Comparison of ENCODE assay signal across 16 cellular contexts in the genomic region with DNA sequence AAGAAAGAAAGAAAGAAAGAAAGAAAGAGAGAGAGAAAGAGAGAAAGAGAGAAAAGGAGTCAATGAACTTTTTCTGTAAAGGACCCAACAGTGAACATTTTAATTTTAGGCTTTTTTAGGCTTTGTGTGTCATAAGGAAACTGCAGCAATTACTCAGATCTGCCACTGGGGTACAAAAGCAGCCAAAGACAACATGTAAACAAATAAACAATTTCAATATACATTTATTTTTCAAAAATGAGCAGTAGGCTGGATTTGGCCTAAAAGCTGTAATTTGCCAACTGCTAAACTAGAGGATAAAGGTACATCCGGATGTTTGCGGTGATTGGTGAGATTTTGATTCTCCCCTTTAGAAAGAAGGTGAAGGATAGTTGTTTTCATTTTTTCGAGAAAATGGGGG.
A peak's percentile ranks its signal among the peaks of the same experiment; 100 is the strongest.
DNase-seq lines count a peak whose midpoint lies in the region; ATAC-seq and TF ChIP-seq lines count a peak whose summit lies in the region.
"Had no signal": no experiment of that assay in that cellular context is flagged by ENCODE, and none has a peak within 500 bp of the region (broad histone marks: within the 10 kb centered on the region; RNA-seq: fewer than 3 reads in every experiment).

No MANE protein-coding gene starts in this region.

- no peaks in the 10 kb centered on the region for H3K4me1 ChIP-seq in endodermal cell (ENCODE audit: control insufficient read depth, insufficient read depth, low read length)
- H3K4me1 ChIP-seq: BLaER1 had no signal

- no peaks in the 10 kb centered on the region for H3K27me3 ChIP-seq in endodermal cell (ENCODE audit: control insufficient read depth, insufficient read depth, low read length, poor library complexity, severe bottlenecking)
- H3K27me3 ChIP-seq: BLaER1, MG63 had no signal

- no peaks in the 10 kb centered on the region for H3K9me3 ChIP-seq in endodermal cell (ENCODE audit: control insufficient read depth, low read length)
- H3K9me3 ChIP-seq: BLaER1, MG63 had no signal

- H3K27ac Mint-ChIP-seq in endodermal cell (no peak overlapping the region), progenitor cell of endocrine pancreas (no peak overlapping the region)

- ATAC-seq in HG02885 (IDR thresholded peaks at IDR 0.05; ENCODE audit: poor library complexity, unreplicated experiment) (peak; percentile 51), HG03432 (IDR thresholded peaks at IDR 0.05; ENCODE audit: unreplicated experiment) (no peak)
- ATAC-seq: HepG2 had no signal

- TF ChIP-seq CTCF in GM12864 (IDR thresholded peaks at IDR 0.05; ENCODE audit: low read depth, low read length, missing control alignments) (peak; percentile 26), endodermal cell (conservative IDR thresholded peaks at IDR 0.05) (peak; percentile 60), progenitor cell of endocrine pancreas (IDR thresholded peaks at IDR 0.05; ENCODE audit: unreplicated experiment) (peak; percentile 7)

- H3K4me3 Mint-ChIP-seq in endodermal cell = no peak overlapping the region
- H3K4me3 Mint-ChIP-seq in progenitor cell of endocrine pancreas (ENCODE audit: low read depth) = no peak overlapping the region

- no peak overlapping the region for H3K9ac ChIP-seq in endodermal cell (ENCODE audit: extremely low read depth, low read length, poor library complexity, severe bottlenecking)
- H3K9ac ChIP-seq: BLaER1, KMS-11 had no signal

- WGBS in endodermal cell (ENCODE audit: insufficient coverage in 1 of 2, insufficient read length in 1 of 2), 2 experiments = 83 to 98% methylated on average over 2 to 3 of the region's 3 CpGs

- no peaks in the 10 kb centered on the region for H3K36me3 Mint-ChIP-seq in endodermal cell (ENCODE audit: low read depth)
- no peaks in the 10 kb centered on the region for H3K36me3 Mint-ChIP-seq in progenitor cell of endocrine pancreas (ENCODE audit: insufficient read depth)

- H3K4me1 Mint-ChIP-seq in endodermal cell (no peaks in the 10 kb centered on the region), progenitor cell of endocrine pancreas (ENCODE audit: low read depth) (no peaks in the 10 kb centered on the region)

- no peaks in the 10 kb centered on the region for H3K27me3 Mint-ChIP-seq in endodermal cell (ENCODE audit: insufficient read depth)
- H3K27me3 Mint-ChIP-seq in progenitor cell of endocrine pancreas = no peaks in the 10 kb centered on the region

- no peaks in the 10 kb centered on the region for H3K36me3 ChIP-seq in endodermal cell (ENCODE audit: control insufficient read depth, insufficient read depth, low read length)
- H3K36me3 ChIP-seq: BLaER1, MG63 had no signal

- H3K4me3 ChIP-seq in GM12864 (ENCODE audit: low read depth, low read length) (no peak overlapping the region), endodermal cell (ENCODE audit: low read length) (no peak overlapping the region)
- H3K4me3 ChIP-seq: BLaER1, MG63 had no signal

- DNase-seq in GM12864 (ENCODE audit: low read depth) (no peak), endodermal cell (no peak), progenitor cell of endocrine pancreas (ENCODE audit: low spot score, unreplicated experiment) (no peak), NCI-H2171 (lab: John Stamatoyannopoulos, UW) (no peak)
- no peak for DNase-seq in activated CD4-positive, alpha-beta T cell treated with anti-CD3 and anti-CD28 coated beads, Interleukin-2, amount 50 U/mL, for 4 hours
- DNase-seq: DMS 273 treated with DMSO at 0.1 percent for 48 hours, GOT3, MG63, NCI-H1092 treated with DMSO at 0.1 percent for 48 hours, NCI-H187, NCI-H774 had no signal

- no peak overlapping the region for H3K27ac ChIP-seq in endodermal cell (ENCODE audit: low read depth, low read length)
- H3K27ac ChIP-seq: BLaER1, KMS-11 had no signal

- H3K9me3 Mint-ChIP-seq in endodermal cell = no peaks in the 10 kb centered on the region
- H3K9me3 Mint-ChIP-seq in progenitor cell of endocrine pancreas (ENCODE audit: low read depth) = no peaks in the 10 kb centered on the region

Comparison
In these comparisons a context has a peak if more than half of its experiments do, and no peak if none do; other contexts are left out.
1. CTCF ChIP-seq: peak in every context shown above with its lines; median percentile 60 in endodermal cell; 26 in GM12864; 7 in progenitor cell of endocrine pancreas.